10 cellular contexts compared by ENCODE assay signal in genomic region chr2:218281449-218281848, GRCh38. TPM values are rescaled to one million over a fixed set of nuclear protein-coding genes. Genes with fewer than 3 reads are reported as not detected.
DNase-seq lines count a peak whose midpoint lies in the region; ATAC-seq and TF ChIP-seq lines count a peak whose summit lies in the region.
"Had no signal": no experiment of that assay in that cellular context is flagged by ENCODE, and none has a peak within 500 bp of the region (broad histone marks: within the 10 kb centered on the region; RNA-seq: fewer than 3 reads in every experiment).

No MANE protein-coding gene starts in this region.

- H3K36me3 ChIP-seq in smooth muscle cell (ENCODE audit: low read depth): no peaks in the 10 kb centered on the region

- H3K4me3 Mint-ChIP-seq in HFFc6 (no peak overlapping the region), immature natural killer cell (no peak overlapping the region)

- peak overlapping the region; percentile 96 for H3K9ac ChIP-seq in smooth muscle cell (ENCODE audit: low read depth)

- CTCF ChIA-PET in HEK293T (lab: Yijun Ruan, JAX): interaction anchor here (0.6 kb wide), 1 partner anchor 503 kb away, joined by 8 read pairs; no protein-coding TSS in a partner anchor

- H3K27ac ChIP-seq in smooth muscle cell (ENCODE audit: low read depth): peak overlapping the region; percentile 100

- H3K4me3 ChIP-seq in astrocyte of the cerebellum (ENCODE audit: low read depth, low read length) (no peak overlapping the region), smooth muscle cell (no peak overlapping the region)

- H3K79me2 ChIP-seq in smooth muscle cell (ENCODE audit: low read depth): peaks cover 65% of the 10 kb centered on the region

- H3K27me3 Mint-ChIP-seq in HFFc6 (ENCODE audit: insufficient read depth) (no peaks in the 10 kb centered on the region; the same call in none of the 2 replicates), immature natural killer cell (ENCODE audit: low read depth in 3 of 3) (peaks cover 18 to 21% (median 20%) of the 10 kb centered on the region in 3 donors)

- ATAC-seq in HG03280 (IDR thresholded peaks at IDR 0.05; ENCODE audit: unreplicated experiment): no peak

- no peak overlapping the region for H2AFZ ChIP-seq in smooth muscle cell (ENCODE audit: low read depth)

- DNase-seq in HFFc6 (no peak), astrocyte of the cerebellum (ENCODE audit: low read depth) (peak; percentile 41), immature natural killer cell (no peak), smooth muscle cell (lab: John Stamatoyannopoulos, UW; ENCODE audit: unreplicated experiment) (no peak), activated gamma-delta T cell (lab: John Stamatoyannopoulos, UW) (no peak), HEK293T (ENCODE audit: extremely low spot score) (no peak), SIG-M5 treated with dmso at 0.1 percent for 504 hours (lab: John Stamatoyannopoulos, UW; ENCODE audit: unreplicated experiment) (no peak)
- DNase-seq: NCI-H2171 treated with DMSO at 0.1 percent for 48 hours, SW 1271 had no signal

- WGBS in smooth muscle cell (ENCODE audit: low lambda C conversion rate): 82% methylated on average over 3 of the region's 3 CpGs

- peaks cover 27% of the 10 kb centered on the region for H3F3A ChIP-seq in smooth muscle cell (ENCODE audit: low read depth)

- peak overlapping the region; percentile 74; the same call in 1 of the 2 replicates for H3K27ac Mint-ChIP-seq in HFFc6
- peak overlapping the region; percentile 79 to 93 (median 82) for H3K27ac Mint-ChIP-seq in immature natural killer cell

- peak overlapping the region; percentile 11 for H3K4me2 ChIP-seq in smooth muscle cell

- peaks cover 4% of the 10 kb centered on the region; the same call in 1 of the 2 replicates for H3K36me3 Mint-ChIP-seq in HFFc6 (ENCODE audit: low read depth)
- peaks cover 3 to 33% (median 11%) of the 10 kb centered on the region in 3 donors for H3K36me3 Mint-ChIP-seq in immature natural killer cell

- H3K4me1 ChIP-seq in smooth muscle cell (ENCODE audit: low read depth): peaks cover 19% of the 10 kb centered on the region

- no peaks in the 10 kb centered on the region for H3K27me3 ChIP-seq in smooth muscle cell (ENCODE audit: low read depth)

- H3K9me3 Mint-ChIP-seq in HFFc6 (no peaks in the 10 kb centered on the region), immature natural killer cell (no peaks in the 10 kb centered on the region)

- POLR2A ChIA-PET in HEK293T (lab: Yijun Ruan, JAX): no interaction called here

- H4K20me1 ChIP-seq in smooth muscle cell (ENCODE audit: low read depth): peaks cover 22% of the 10 kb centered on the region

- in situ Hi-C loops in astrocyte of the cerebellum (cut with HindIII; ENCODE audit: low sequenced_read_pairs): no loop called here

- H3K9me3 ChIP-seq in smooth muscle cell (replicated peaks; ENCODE audit: low read depth): no peaks in the 10 kb centered on the region

- H3K4me1 Mint-ChIP-seq in HFFc6 (ENCODE audit: low read depth) (peaks cover 50% of the 10 kb centered on the region), immature natural killer cell (peaks cover 33 to 45% of the 10 kb centered on the region in 2 donors)

- TF ChIP-seq CTCF in HFFc6 (IDR thresholded peaks at IDR 0.05) (no peak), astrocyte of the cerebellum (IDR thresholded peaks at IDR 0.05; ENCODE audit: low read depth, low read length, missing control alignments) (no peak), smooth muscle cell (IDR thresholded peaks at IDR 0.05; ENCODE audit: borderline replicate concordance, insufficient read depth, poor library complexity, severe bottlenecking) (no peak)

TF ChIP-seq in HEK293T, 16 proteins besides CTCF, POLR2A, EP300 and RAD21:
- TF ChIP-seq NFRKB (IDR thresholded peaks at IDR 0.05) (no peak), CTBP1 (IDR thresholded peaks at IDR 0.05; ENCODE audit: borderline replicate concordance) (no peak), FOXA1 (IDR thresholded peaks at IDR 0.05) (no peak), ZNF384 (IDR thresholded peaks at IDR 0.05) (no peak), BHLHE40 (IDR thresholded peaks at IDR 0.05; ENCODE audit: borderline replicate concordance) (no peak), SUZ12 (IDR thresholded peaks at IDR 0.05) (no peak), ARNT (IDR thresholded peaks at IDR 0.05) (no peak), HDGF (IDR thresholded peaks at IDR 0.05; ENCODE audit: borderline replicate concordance) (no peak), TARDBP (IDR thresholded peaks at IDR 0.05) (no peak), LEF1 (IDR thresholded peaks at IDR 0.05; ENCODE audit: borderline replicate concordance) (no peak), ELF4 (IDR thresholded peaks at IDR 0.05) (no peak), L3MBTL2 (conservative IDR thresholded peaks at IDR 0.05) (no peak), FOXK2 (IDR thresholded peaks at IDR 0.05) (no peak)

RNA-seq across cellular contexts. Expression of gene TMBIM1, which starts 10.9 kb away (rescaled TPM):
- 100 to 1,000 TPM; 163 to 187 (median 176) TPM for total RNA-seq in HFFc6 (2021; fragmentation: NEBNext Ultra II Directional; extraction: Animal tissue kit (Norgen Biotek cat#: 25700))
- polyA plus RNA-seq in immature natural killer cell: 100 to 1,000 TPM; 119 to 268 (median 155) TPM
- total RNA-seq in smooth muscle cell: 109 TPM in 2 replicates
- 121 and 172 TPM in 2 replicates for polyA plus RNA-seq in smooth muscle cell

RNA-seq across cellular contexts. Expression of gene PNKD, which starts 11.1 kb away (rescaled TPM):
- 10 to 100 TPM; 50.8 to 62.8 (median 57.7) TPM for total RNA-seq in HFFc6 (2021; fragmentation: NEBNext Ultra II Directional; extraction: Animal tissue kit (Norgen Biotek cat#: 25700))
- polyA plus RNA-seq in immature natural killer cell: 100 to 1,000 TPM in 1 of 3 donors, 10 to 100 TPM in 2; 96.3 to 145 (median 98.9) TPM
- total RNA-seq in smooth muscle cell: 26.1 and 42.0 TPM in 2 replicates
- polyA plus RNA-seq in smooth muscle cell: 109 and 126 TPM in 2 replicates

RNA-seq across cellular contexts. Expression of gene AAMP, which starts 11.5 kb away (rescaled TPM):
- total RNA-seq in HFFc6 (2021; fragmentation: NEBNext Ultra II Directional; extraction: Animal tissue kit (Norgen Biotek cat#: 25700)): 10 to 100 TPM; 71.6 to 91.3 (median 80.4) TPM
- polyA plus RNA-seq in immature natural killer cell (100 to 1,000 TPM in 2 of 3 donors, 10 to 100 TPM in 1; 71.8 to 158 (median 101) TPM), smooth muscle cell (95.8 and 135 TPM in 2 replicates)
- total RNA-seq in smooth muscle cell: 58.9 and 71.5 TPM in 2 replicates

RNA-seq across cellular contexts. Expression of gene GPBAR1, which starts 20.6 kb away (rescaled TPM):
- total RNA-seq in HFFc6 (2021; fragmentation: NEBNext Ultra II Directional; extraction: Animal tissue kit (Norgen Biotek cat#: 25700)): under 1 TPM in 5 of 6 experiments, not detected in 1; 0.10 to 0.17 (median 0.12) TPM
- polyA plus RNA-seq in immature natural killer cell (1 to 10 TPM in 1 of 3 donors, under 1 TPM in 2; 0.19 to 2.9 (median 0.22) TPM), smooth muscle cell (1.6 and 2.6 TPM in 2 replicates)
- 0.94 and 1.3 TPM in 2 replicates for total RNA-seq in smooth muscle cell
